Comparison of ENCODE assay signal across 11 cellular contexts in genomic region chr15:30922469-30923311, GRCh38. TPM values are rescaled to one million over a fixed set of nuclear protein-coding genes. Genes with fewer than 3 reads are reported as not detected.
A peak's percentile ranks its signal among the peaks of the same experiment; 100 is the strongest.
DNase-seq lines count a peak whose midpoint lies in the region; ATAC-seq, FAIRE-seq and TF ChIP-seq lines count a peak whose summit lies in the region.
"Had no signal": no experiment of that assay in that cellular context is flagged by ENCODE, and none has a peak within 500 bp of the region (broad histone marks: within the 10 kb centered on the region; RNA-seq: fewer than 3 reads in every experiment).

No MANE protein-coding gene starts in this region.

- H3K4me1 ChIP-seq in H1 (replicated peaks in 1 of 4; ENCODE audit: control insufficient read depth in 3 of 4, insufficient read depth in 4 of 4, low read length in 3 of 4): peaks cover 18 to 28% (median 24%) of the 10 kb centered on the region in 4 experiments
- peaks cover 7% of the 10 kb centered on the region for H3K4me1 ChIP-seq in suprapubic skin
- H3K4me1 ChIP-seq in prostate gland (replicated peaks): no peaks in the 10 kb centered on the region
- H3K4me1 ChIP-seq: pancreas had no signal

- no peak overlapping the region for H3K14ac ChIP-seq in H1 (ENCODE audit: insufficient read length)

- no peaks in the 10 kb centered on the region for H3K23me2 ChIP-seq in H1 (ENCODE audit: low read depth, low read length)

- no peak overlapping the region for H3K56ac ChIP-seq in H1 (replicated peaks; ENCODE audit: insufficient read length, low read depth, low read length)

- H3K79me2 ChIP-seq in H1 (ENCODE audit: control insufficient read depth in 1 of 2, insufficient read depth in 2 of 2, low read length in 2 of 2): no peaks in the 10 kb centered on the region

- H2AFZ ChIP-seq in H1 (ENCODE audit: low read length): no peak overlapping the region

- H3K36me3 ChIP-seq in H1 (ENCODE audit: control insufficient read depth in 2 of 4, insufficient read depth in 4 of 4, low read length in 3 of 4) (peaks cover 7 to 63% (median 41%) of the 10 kb centered on the region in 4 experiments), suprapubic skin (peaks cover 95% of the 10 kb centered on the region), prostate gland (peaks cover 9 to 10% of the 10 kb centered on the region in 2 donors)

- TF ChIP-seq POLR2A in H1 (IDR thresholded peaks at IDR 0.05; ENCODE audit: control extremely low read depth in 1 of 2, low read depth in 2 of 2, low read length in 2 of 2): peak in 1 of 2 experiments; percentile 64; a peak in 1 of 3 replicates
- TF ChIP-seq POLR2A in suprapubic skin (IDR thresholded peaks at IDR 0.05): no peak
- TF ChIP-seq POLR2A in prostate gland (IDR thresholded peaks at IDR 0.05): no peak

- no peaks in the 10 kb centered on the region for H3K79me1 ChIP-seq in H1 (ENCODE audit: low read depth, low read length)

- POLR2A ChIA-PET in H1 (lab: Charles Lee; ENCODE audit: partially characterized antibody): interaction anchor here (0.7 to 1.9 kb wide), 11 partner anchors 8 to 384 kb away, joined by 3 to 7 read pairs (median 4); partner anchors contain the start of genes FAN1 and MTMR10

- H3K9me3 ChIP-seq in H1 (ENCODE audit: insufficient read depth in 2 of 2, low read depth in 1 of 2, low read length in 1 of 2) (no peaks in the 10 kb centered on the region), suprapubic skin (no peaks in the 10 kb centered on the region), prostate gland (no peaks in the 10 kb centered on the region)
- H3K9me3 ChIP-seq: pancreas had no signal

- H3K18ac ChIP-seq in H1 (ENCODE audit: extremely low read depth, low read length): peak overlapping the region; percentile 76

- TF ChIP-seq RAD21 in H1 (IDR thresholded peaks at IDR 0.05 in 1 of 2, conservative IDR thresholded peaks at IDR 0.05 in 1 of 2; ENCODE audit: low read depth in 2 of 2, low read length in 2 of 2): no peak

- H3K4me3 ChIP-seq in H1 (ENCODE audit: extremely low read depth in 1 of 4, insufficient read depth in 2 of 4, low read depth in 3 of 4, low read length in 4 of 4): peak overlapping the region in 3 of 4 experiments; percentile 13 to 33 (median 16); a peak in 4 of 8 replicates
- no peak overlapping the region for H3K4me3 ChIP-seq in suprapubic skin
- no peak overlapping the region for H3K4me3 ChIP-seq in prostate gland
- H3K4me3 ChIP-seq: pancreas had no signal

- peak overlapping the region; percentile 14; the same call in 1 of the 2 replicates for H4K8ac ChIP-seq in H1 (ENCODE audit: extremely low read depth, insufficient read depth, low read length)

- intact Hi-C loops in prostate gland (cut with DNase I): loop anchor here (10.0 kb wide), 1 partner anchor 62 kb away; no protein-coding TSS in a partner anchor

- WGBS in H1 (ENCODE audit: extremely low coverage in 1 of 2, insufficient coverage in 1 of 2, insufficient read length in 1 of 2, insufficient replicate concordance in 2 of 2, low coverage in 1 of 2, low lambda C conversion rate in 2 of 2, missing lambda C conversion rate in 1 of 2), 2 experiments: 25% methylated on average over 14 of the region's 14 CpGs; no CpG with 5 or more reads in 1 of the 2 experiments
- 60% methylated on average over 14 of the region's 14 CpGs for WGBS in suprapubic skin
- WGBS in prostate gland: 60% methylated on average over 13 of the region's 14 CpGs

- H4K91ac ChIP-seq in H1 (replicated peaks; ENCODE audit: insufficient read length, low read length): peak overlapping the region; percentile 67

- no peak overlapping the region for H2BK120ac ChIP-seq in H1 (replicated peaks; ENCODE audit: low read depth, low read length)

- H2BK12ac ChIP-seq in H1 (ENCODE audit: low read depth, low read length): peak overlapping the region; percentile 56; the same call in 1 of the 2 replicates

- H4K5ac ChIP-seq in H1 (ENCODE audit: insufficient read length, low read depth, low read length): peak overlapping the region; percentile 65

- H3K23ac ChIP-seq in H1 (ENCODE audit: insufficient read length): no peak overlapping the region

- no peak overlapping the region for H3K4ac ChIP-seq in H1 (replicated peaks; ENCODE audit: insufficient read length, low read depth, low read length)

- TF ChIP-seq CTCF in H1 (IDR thresholded peaks at IDR 0.05; ENCODE audit: control extremely low read depth in 1 of 3, insufficient read depth in 1 of 3, low read depth in 1 of 3, low read length in 3 of 3): no peak
- no peak for TF ChIP-seq CTCF in suprapubic skin (IDR thresholded peaks at IDR 0.05)
- no peak for TF ChIP-seq CTCF in prostate gland (IDR thresholded peaks at IDR 0.05)

- DNase-seq in LHCN-M2 (ENCODE audit: low read depth) (peak; percentile 76), H1 (ENCODE audit: low read depth in 1 of 2, low spot score in 2 of 2) (peak; percentile 58 to 71), kidney tubule cell (ENCODE audit: low spot score) (peak; percentile 92), suprapubic skin (ENCODE audit: low spot score in 2 of 2) (no peak), prostate gland (ENCODE audit: low spot score) (no peak)
- DNase-seq: activated naive CD4-positive, alpha-beta T cell treated with anti-CD3 and anti-CD28 coated beads for 36 hours; pancreas had no signal

- H2AK5ac ChIP-seq in H1 (ENCODE audit: low read depth, low read length): no peak overlapping the region

- H3K27me3 ChIP-seq in H1 (replicated peaks in 1 of 4; ENCODE audit: control insufficient read depth in 3 of 4, extremely low read depth in 1 of 4, insufficient read depth in 3 of 4, low read length in 3 of 4) (no peaks in the 10 kb centered on the region), suprapubic skin (no peaks in the 10 kb centered on the region), prostate gland (replicated peaks; ENCODE audit: insufficient read depth) (no peaks in the 10 kb centered on the region)
- H3K27me3 ChIP-seq: pancreas had no signal

- no peak overlapping the region for H2BK15ac ChIP-seq in H1 (ENCODE audit: low read length)

- peak overlapping the region; percentile 81 for H2BK5ac ChIP-seq in H1 (ENCODE audit: low read depth, low read length)

- no peaks in the 10 kb centered on the region for H4K20me1 ChIP-seq in H1 (replicated peaks in 1 of 2; ENCODE audit: control insufficient read depth in 1 of 2, insufficient read depth in 2 of 2, low read length in 2 of 2)

- H3K4me2 ChIP-seq in H1 (ENCODE audit: insufficient read depth in 1 of 2, low read depth in 2 of 2, low read length in 2 of 2): peak overlapping the region; percentile 56 to 62

- CTCF ChIA-PET in H1 (lab: Charles Lee; ENCODE audit: partially characterized antibody): interaction anchor here (0.9 to 1.3 kb wide), 4 partner anchors 12 to 207 kb away, joined by 3 to 7 read pairs (median 4); partner anchors contain the start of gene TRPM1

- peak overlapping the region; percentile 51 for H2BK20ac ChIP-seq in H1 (ENCODE audit: low read length)

- peak in 1 of 2 experiments; percentile 79; a peak in 1 of 3 replicates for TF ChIP-seq EP300 in H1 (IDR thresholded peaks at IDR 0.05; ENCODE audit: borderline replicate concordance in 1 of 2, low read depth in 2 of 2, low read length in 2 of 2)
- TF ChIP-seq EP300 in suprapubic skin (IDR thresholded peaks at IDR 0.05): no peak

- ATAC-seq in HG02759 (IDR thresholded peaks at IDR 0.05; ENCODE audit: unreplicated experiment) (no peak), HG03442 (IDR thresholded peaks at IDR 0.05; ENCODE audit: unreplicated experiment) (no peak)

- peak overlapping the region; percentile 91 for H3K27ac ChIP-seq in H1 (ENCODE audit: low read depth, low read length)
- H3K27ac ChIP-seq in suprapubic skin: peak overlapping the region; percentile 75
- peak overlapping the region in 1 of 2 donors; percentile 13 for H3K27ac ChIP-seq in prostate gland
- H3K27ac ChIP-seq: HL-60, pancreas had no signal

- peak; percentile 99 for FAIRE-seq in H1 (lab: Jason Lieb, UNC)
- FAIRE-seq: pancreas, urothelium cell line had no signal

- H3K9ac ChIP-seq in H1 (replicated peaks in 1 of 4; ENCODE audit: extremely low read depth in 1 of 4, low read depth in 3 of 4, low read length in 3 of 4): peak overlapping the region in 3 of 4 experiments; percentile 37 to 72 (median 48); a peak in 5 of 7 replicates

TF ChIP-seq in H1, 55 proteins besides CTCF, POLR2A, EP300 and RAD21 (continues in another document):
- TF ChIP-seq E2F6 (IDR thresholded peaks at IDR 0.05) (no peak), CBX5 (IDR thresholded peaks at IDR 0.05; ENCODE audit: low read depth, low read length) (no peak), HDAC2 (IDR thresholded peaks at IDR 0.05; ENCODE audit: borderline replicate concordance in 1 of 2, low read depth in 2 of 2, low read length in 2 of 2) (no peak; a peak in 1 of 4 replicates), KDM1A (IDR thresholded peaks at IDR 0.05; ENCODE audit: borderline replicate concordance, low read length) (peak; percentile 13; the same call in 1 of the 2 replicates), MAFK (IDR thresholded peaks at IDR 0.05; ENCODE audit: low read depth, low read length) (peak; percentile 53), CHD2 (IDR thresholded peaks at IDR 0.05; ENCODE audit: low read length) (no peak), YY1 (IDR thresholded peaks at IDR 0.05; ENCODE audit: low read depth, low read length) (peak; percentile 47; the same call in 1 of the 2 replicates), ZNF274 (IDR thresholded peaks at IDR 0.05; ENCODE audit: borderline replicate concordance, extremely low read depth, low read length) (no peak), TAF1 (IDR thresholded peaks at IDR 0.05; ENCODE audit: low read depth, low read length) (no peak), JUN (IDR thresholded peaks at IDR 0.05; ENCODE audit: low read depth, low read length) (no peak)

RNA-seq across cellular contexts. Expression of gene FAN1, which starts 19.0 kb away (rescaled TPM):
- total RNA-seq in LHCN-M2 (2014; rRNA removed) (17.7 and 23.2 TPM in 2 replicates), suprapubic skin (10 to 100 TPM; 16.2 to 45.5 (median 22.8) TPM), prostate gland (10 to 100 TPM; 25.0 to 26.0 TPM)
- 5.3 TPM for polyA plus RNA-seq in LHCN-M2 (2012)
- 24.9 and 25.0 TPM in 2 replicates for total RNA-seq in H1 (2021; fragmentation: NEBNext Ultra II Directional; extraction: Animal tissue kit (Norgen Biotek cat#: 25700))
- 8.6 and 11.3 TPM in 2 replicates for polyA plus RNA-seq in H1 (2011; rRNA removed)
- 17.0 TPM for polyA plus RNA-seq in H1 (2011; cell fraction: cytosol; rRNA removed)
- 22.6 TPM for polyA plus RNA-seq in H1 (2011; cell fraction: nucleus; rRNA removed)
- 14.5 to 20.6 TPM (median 16.4 TPM) in 4 replicates for polyA plus RNA-seq in H1 (2012, experiment 1 of 2)
- 1.5 TPM for polyA plus RNA-seq in H1 (2012, experiment 2 of 2)
- polyA plus RNA-seq in H1 (2013, experiment 1 of 2): 13.9 TPM
- polyA plus RNA-seq in H1 (2013, experiment 2 of 2): 13.2 TPM
- polyA minus RNA-seq in H1 (2011; rRNA and poly(A)+ RNA removed): 12.7 and 14.4 TPM in 2 replicates
- 12.6 TPM for polyA minus RNA-seq in H1 (2011; cell fraction: cytosol; rRNA and poly(A)+ RNA removed)
- 18.4 TPM for polyA minus RNA-seq in H1 (2011; cell fraction: nucleus; rRNA and poly(A)+ RNA removed)

Comparison
In these comparisons a context has a peak if more than half of its experiments do, and no peak if none do; other contexts are left out.
1. DNase-seq: peak in LHCN-M2 (single experiment), H1 (2 of 2) and kidney tubule cell (single experiment); none in suprapubic skin (0 of 2) and prostate gland (single experiment).
2. H3K4me3 ChIP-seq: peak in H1 (3 of 4); none in suprapubic skin (single experiment) and prostate gland (0 of 2).